Comparison of ENCODE assay signal across 21 cellular contexts in the genomic region with DNA sequence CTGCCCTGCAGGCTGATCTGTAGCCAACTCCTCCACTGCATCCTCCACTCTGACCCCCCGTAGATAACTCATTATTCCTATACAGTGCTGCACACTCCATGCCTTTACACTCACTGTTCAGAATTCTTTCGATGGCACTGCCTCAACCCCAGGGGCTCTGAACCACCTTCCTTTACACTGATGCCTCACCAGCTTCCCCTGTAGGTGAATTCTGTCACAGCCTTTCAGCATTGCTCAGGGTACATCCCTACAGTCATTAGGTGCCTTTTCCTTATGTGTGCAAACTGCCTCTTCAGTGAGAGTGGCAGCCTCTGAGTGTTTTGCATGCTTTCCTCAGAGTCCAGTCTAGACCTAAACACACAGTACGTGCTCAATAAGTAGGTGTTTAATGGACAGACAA.
DNase-seq lines count a peak whose midpoint lies in the region; ATAC-seq, FAIRE-seq and TF ChIP-seq lines count a peak whose summit lies in the region.
"Had no signal": no experiment of that assay in that cellular context is flagged by ENCODE, and none has a peak within 500 bp of the region (broad histone marks: within the 10 kb centered on the region; RNA-seq: fewer than 3 reads in every experiment).

No MANE protein-coding gene starts in this region.

- H3K4me1 ChIP-seq in upper lobe of right lung, result no peaks in the 10 kb centered on the region
- H3K4me1 ChIP-seq: BLaER1, Caco-2 had no signal

- H3K4me3 Mint-ChIP-seq in WTC11 (no peak overlapping the region), natural killer cell (no peak overlapping the region)
- H3K4me3 Mint-ChIP-seq: B cell; CD4-positive, CD25-positive, alpha-beta regulatory T cell; CD8-positive, alpha-beta T cell had no signal

- ATAC-seq in WTC11 (peak; percentile 77), upper lobe of right lung (peak; percentile 14), natural killer cell (no peak)
- ATAC-seq: CD8-positive, alpha-beta T cell; GM12878; HCT116 had no signal

- H3K9me3 ChIP-seq in upper lobe of right lung, result no peaks in the 10 kb centered on the region
- H3K9me3 ChIP-seq: BLaER1, Caco-2 had no signal

- H3K36me3 ChIP-seq in upper lobe of right lung, result no peaks in the 10 kb centered on the region
- H3K36me3 ChIP-seq: BLaER1 had no signal

- intact Hi-C loops in upper lobe of right lung (cut with DNase I) (no loop called here), natural killer cell (cut with micrococcal nuclease) (no loop called here)

- H3K9me3 Mint-ChIP-seq in WTC11 (no peaks in the 10 kb centered on the region), natural killer cell (peaks cover 6 to 11% of the 10 kb centered on the region in 2 donors)
- H3K9me3 Mint-ChIP-seq: CD8-positive, alpha-beta T cell had no signal

- FAIRE-seq in GM12891 (lab: Jason Lieb, UNC), result no peak
- FAIRE-seq: A204.1, G401.6, GM12878, H1 had no signal

- peaks cover 3% of the 10 kb centered on the region; the same call in 1 of the 2 replicates for H3K27me3 Mint-ChIP-seq in WTC11 (ENCODE audit: low read depth)
- H3K27me3 Mint-ChIP-seq in natural killer cell (ENCODE audit: low read depth in 2 of 2), result no peaks in the 10 kb centered on the region
- H3K27me3 Mint-ChIP-seq: B cell; CD4-positive, CD25-positive, alpha-beta regulatory T cell had no signal

- no peak overlapping the region for H3K27ac ChIP-seq in upper lobe of right lung
- H3K27ac ChIP-seq: 22Rv1, BLaER1, C4-2B had no signal

- no peak overlapping the region for H3K4me3 ChIP-seq in upper lobe of right lung
- H3K4me3 ChIP-seq: BLaER1, GM12878 had no signal

- POLR2A ChIA-PET in WTC11 (lab: Charles Lee), result interaction anchor here (0.5 kb wide), 1 partner anchor 48 kb away, joined by 5 read pairs; no protein-coding TSS in a partner anchor

- TF ChIP-seq CTCF in WTC11 (IDR thresholded peaks at IDR 0.05), result no peak
- TF ChIP-seq CTCF in upper lobe of right lung (IDR thresholded peaks at IDR 0.05), result no peak
- no peak for TF ChIP-seq CTCF in natural killer cell (IDR thresholded peaks at IDR 0.05)

- H3K4me1 Mint-ChIP-seq in WTC11, result peaks cover 7% of the 10 kb centered on the region
- H3K4me1 Mint-ChIP-seq in natural killer cell, result no peaks in the 10 kb centered on the region
- H3K4me1 Mint-ChIP-seq: B cell; CD4-positive, CD25-positive, alpha-beta regulatory T cell had no signal

- H3K36me3 Mint-ChIP-seq in WTC11 (no peaks in the 10 kb centered on the region), natural killer cell (no peaks in the 10 kb centered on the region)
- H3K36me3 Mint-ChIP-seq: CD4-positive, CD25-positive, alpha-beta regulatory T cell; CD8-positive, alpha-beta T cell had no signal

- no peak overlapping the region for H3K27ac Mint-ChIP-seq in WTC11
- no peak overlapping the region for H3K27ac Mint-ChIP-seq in natural killer cell
- H3K27ac Mint-ChIP-seq: B cell; CD4-positive, CD25-positive, alpha-beta regulatory T cell; CD8-positive, alpha-beta T cell had no signal

- DNase-seq in NCI-H345 (lab: John Stamatoyannopoulos, UW), result peak; percentile 5
- DNase-seq in NCI-H345 treated with DMSO at 0.1 percent for 48 hours (lab: John Stamatoyannopoulos, UW; ENCODE audit: unreplicated experiment), result no peak
- no peak for DNase-seq in WTC11 (ENCODE audit: low spot score)
- no peak for DNase-seq in upper lobe of right lung
- DNase-seq in GM12891 (ENCODE audit: insufficient read length, low spot score), result no peak
- no peak for DNase-seq in natural killer cell
- DNase-seq: Caco-2; CD4-positive, CD25-positive, alpha-beta regulatory T cell; CD8-positive, alpha-beta T cell; DMS153; DND-41; H7 had no signal

- TF ChIP-seq POLR2A in GM12891 (IDR thresholded peaks at IDR 0.05; ENCODE audit: low read depth, low read length), result no peak

- H3K27me3 ChIP-seq in upper lobe of right lung, result no peaks in the 10 kb centered on the region
- H3K27me3 ChIP-seq: BLaER1 had no signal

- CTCF ChIA-PET in WTC11 (lab: Charles Lee), result no interaction called here

TF ChIP-seq in WTC11, 78 proteins besides CTCF, POLR2A, EP300 and RAD21:
- TF ChIP-seq ZNF317 (CRISPR knock-in tag; IDR thresholded peaks at IDR 0.05; ENCODE audit: borderline replicate concordance, low read depth), result no peak
- no peak for TF ChIP-seq GTF2I (CRISPR knock-in tag; conservative IDR thresholded peaks at IDR 0.05)
- TF ChIP-seq, protein P1, sequence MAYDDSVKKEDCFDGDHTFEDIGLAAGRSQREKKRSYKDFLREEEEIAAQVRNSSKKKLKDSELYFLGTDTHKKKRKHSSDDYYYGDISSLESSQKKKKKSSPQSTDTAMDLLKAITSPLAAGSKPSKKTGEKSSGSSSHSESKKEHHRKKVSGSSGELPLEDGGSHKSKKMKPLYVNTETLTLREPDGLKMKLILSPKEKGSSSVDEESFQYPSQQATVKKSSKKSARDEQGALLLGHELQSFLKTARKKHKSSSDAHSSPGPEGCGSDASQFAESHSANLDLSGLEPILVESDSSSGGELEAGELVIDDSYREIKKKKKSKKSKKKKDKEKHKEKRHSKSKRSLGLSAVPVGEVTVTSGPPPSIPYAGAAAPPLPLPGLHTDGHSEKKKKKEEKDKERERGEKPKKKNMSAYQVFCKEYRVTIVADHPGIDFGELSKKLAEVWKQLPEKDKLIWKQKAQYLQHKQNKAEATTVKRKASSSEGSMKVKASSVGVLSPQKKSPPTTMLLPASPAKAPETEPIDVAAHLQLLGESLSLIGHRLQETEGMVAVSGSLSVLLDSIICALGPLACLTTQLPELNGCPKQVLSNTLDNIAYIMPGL (CRISPR knock-in tag; IDR thresholded peaks at IDR 0.05), result no peak
- TF ChIP-seq FOXK1 (CRISPR knock-in tag; IDR thresholded peaks at IDR 0.05), result no peak
- no peak for TF ChIP-seq FOXJ3 (CRISPR knock-in tag; IDR thresholded peaks at IDR 0.05; ENCODE audit: borderline replicate concordance)
- no peak for TF ChIP-seq ZNF416 (CRISPR knock-in tag; IDR thresholded peaks at IDR 0.05)

TF ChIP-seq in GM12891, 5 proteins besides CTCF, POLR2A, EP300 and RAD21:
- TF ChIP-seq POLR2AphosphoS5 (IDR thresholded peaks at IDR 0.05; ENCODE audit: low read depth, low read length) (no peak), POU2F2 (IDR thresholded peaks at IDR 0.05; ENCODE audit: low read depth, low read length) (no peak), TAF1 (IDR thresholded peaks at IDR 0.05; ENCODE audit: low read depth, low read length) (no peak), SPI1 (IDR thresholded peaks at IDR 0.05; ENCODE audit: low read depth, low read length) (no peak), PAX5 (IDR thresholded peaks at IDR 0.05; ENCODE audit: insufficient read depth, low read length, severe bottlenecking) (no peak)
TF ChIP-seq in GM12891: peak in this region for 0.

Comparison
In these comparisons a context has a peak if more than half of its experiments do, and no peak if none do; other contexts are left out.
1. ATAC-seq: peak in WTC11 (single experiment) and upper lobe of right lung (single experiment); none in natural killer cell (0 of 3).